Comparison of ENCODE assay signal across 8 cellular contexts in the genomic region with DNA sequence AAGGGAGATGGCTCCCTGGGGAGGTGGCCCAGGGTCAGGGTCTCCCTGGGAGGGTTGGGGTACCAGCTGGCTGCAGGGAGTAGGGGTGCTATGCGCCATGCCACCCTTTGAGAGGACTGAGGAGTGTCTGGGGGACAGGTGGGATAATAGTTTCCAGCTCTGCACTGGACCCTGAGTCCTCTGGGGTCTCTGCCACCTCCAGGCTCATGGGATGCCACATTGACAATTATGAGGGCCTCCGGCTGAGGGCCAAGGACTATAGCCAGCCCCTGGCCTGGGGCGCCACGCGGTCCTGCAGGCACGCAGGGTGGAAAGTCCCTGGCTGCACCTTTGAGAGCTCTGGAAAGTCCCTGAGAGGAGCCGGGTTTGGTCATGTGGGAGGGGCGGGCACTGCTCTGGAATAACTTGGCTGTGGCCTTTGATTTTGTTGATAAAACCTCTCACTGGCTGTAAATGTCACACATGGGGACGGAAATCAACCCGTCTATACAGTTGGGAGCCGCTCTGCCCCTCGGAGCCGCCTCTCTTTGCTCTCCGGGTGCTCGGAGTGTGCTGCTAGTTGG. TPM values are rescaled to one million over a fixed set of nuclear protein-coding genes. Genes with fewer than 3 reads are reported as not detected.
DNase-seq lines count a peak whose midpoint lies in the region; ATAC-seq and TF ChIP-seq lines count a peak whose summit lies in the region.

No MANE protein-coding gene starts in this region.

- H3K27me3 ChIP-seq in CD4-positive, alpha-beta memory T cell (ENCODE audit: insufficient read depth, low read length) = no peaks in the 10 kb centered on the region
- no peaks in the 10 kb centered on the region for H3K27me3 ChIP-seq in Panc1 (ENCODE audit: control insufficient read depth, insufficient read depth, low read length)
- no peaks in the 10 kb centered on the region for H3K27me3 ChIP-seq in hepatocyte

- H3K27me3 Mint-ChIP-seq in CD4-positive, alpha-beta memory T cell = no peaks in the 10 kb centered on the region

- H3K27ac Mint-ChIP-seq in CD4-positive, alpha-beta memory T cell = peak overlapping the region; percentile 98 to 100 (median 99)

- H3K9me3 Mint-ChIP-seq in CD4-positive, alpha-beta memory T cell = no peaks in the 10 kb centered on the region

- TF ChIP-seq CTCF in Panc1 (IDR thresholded peaks at IDR 0.05) = no peak
- no peak for TF ChIP-seq CTCF in hepatocyte (IDR thresholded peaks at IDR 0.05; ENCODE audit: poor library complexity)

- peaks cover 27 to 57% (median 38%) of the 10 kb centered on the region in 4 donors for H3K4me1 Mint-ChIP-seq in CD4-positive, alpha-beta memory T cell

- H4K20me1 ChIP-seq in hepatocyte (ENCODE audit: insufficient read depth, poor library complexity, severe bottlenecking) = no peaks in the 10 kb centered on the region

- H3K4me3 ChIP-seq in CD4-positive, alpha-beta memory T cell (ENCODE audit: low read length in 2 of 2) = peak overlapping the region; percentile 13 to 53
- H3K4me3 ChIP-seq in Panc1 (ENCODE audit: low read depth in 2 of 2, low read length in 2 of 2) (0 out of 4 replicates have a peak overlapping the region, but pooled peaks of 1 of the 2 experiments have one; percentile 19), hepatocyte (no peak overlapping the region)

- in situ Hi-C loops in Panc1 (cut with HindIII; ENCODE audit: low pct_unique_long_range_greater_than_20kb, low sequenced_read_pairs) = no loop called here

- intact Hi-C loops in CD4-positive, alpha-beta memory T cell (cut with micrococcal nuclease) = loop anchor here (1.0 to 5.0 kb wide), 5 partner anchors 16 to 60 kb away; a partner anchor contains a TSS
- intact Hi-C loops in Panc1 (cut with micrococcal nuclease; ENCODE audit: unreplicated experiment) = no loop called here

- peaks cover 23 to 42% of the 10 kb centered on the region in 2 donors for H3K36me3 Mint-ChIP-seq in CD4-positive, alpha-beta memory T cell

- peak; percentile 78 to 98 (median 84) for DNase-seq in CD4-positive, alpha-beta memory T cell
- no peak for DNase-seq in Panc1 (ENCODE audit: low read depth, low spot score)
- peak; percentile 87 for DNase-seq in activated naive CD4-positive, alpha-beta T cell treated with anti-CD3 and anti-CD28 coated beads, Interleukin-2, amount 50 U/mL, for 16 hours
- DNase-seq in hepatocyte (ENCODE audit: low spot score) = peak; percentile 79
- peak; percentile 84 for DNase-seq in stimulated activated CD4-positive, alpha-beta T cell treated with anti-CD3 and anti-CD28 coated beads, Interleukin-4, amount 100 ng/mL, for 1 hour
- no peak for DNase-seq in DMS 273 treated with DMSO at 0.1 percent for 48 hours (lab: John Stamatoyannopoulos, UW)
- DNase-seq in NCI-H82 treated with DMSO at 0.1 percent for 48 hours (lab: John Stamatoyannopoulos, UW; ENCODE audit: unreplicated experiment) = no peak

- H3K4me1 ChIP-seq in CD4-positive, alpha-beta memory T cell (ENCODE audit: insufficient read depth, low read length) = peaks cover 41% of the 10 kb centered on the region
- H3K4me1 ChIP-seq in Panc1 (ENCODE audit: control insufficient read depth, insufficient read depth, low read length) (peaks cover 49% of the 10 kb centered on the region), hepatocyte (ENCODE audit: insufficient read depth) (peaks cover 7% of the 10 kb centered on the region)

- CTCF ChIA-PET in CD4-positive, alpha-beta memory T cell (lab: Charles Lee; ENCODE audit: partially characterized antibody) = interaction anchor here (1.0 to 5.3 kb wide), 6 partner anchors 20 to 144 kb away, joined by 3 to 29 read pairs (median 6); a partner anchor contains a TSS
- CTCF ChIA-PET in Panc1 (lab: Charles Lee) = interaction anchor here (1.5 kb wide), 1 partner anchor 60 kb away, joined by 7 read pairs; a partner anchor contains a TSS

- peak overlapping the region; percentile 81 to 90 (median 84) for H3K4me3 Mint-ChIP-seq in CD4-positive, alpha-beta memory T cell

- H3K79me2 ChIP-seq in hepatocyte = no peaks in the 10 kb centered on the region

- POLR2A ChIA-PET in CD4-positive, alpha-beta memory T cell (lab: Charles Lee; ENCODE audit: partially characterized antibody) = interaction anchor here (0.6 to 2.9 kb wide), 18 partner anchors 16 to 184 kb away, joined by 3 to 39 read pairs (median 4); a partner anchor contains a TSS
- POLR2A ChIA-PET in Panc1 (lab: Charles Lee) = no interaction called here

- no peak overlapping the region for H3K4me2 ChIP-seq in hepatocyte

- H3K27ac ChIP-seq in CD4-positive, alpha-beta memory T cell (ENCODE audit: low read depth, low read length) = peak overlapping the region; percentile 96
- peak overlapping the region; percentile 97 for H3K27ac ChIP-seq in Panc1 (ENCODE audit: low read length)
- H3K27ac ChIP-seq in hepatocyte = peak overlapping the region; percentile 92

- H2AFZ ChIP-seq in hepatocyte = no peak overlapping the region

- H3K9me2 ChIP-seq in hepatocyte (replicated peaks; ENCODE audit: insufficient read depth) = no peaks in the 10 kb centered on the region

- no peaks in the 10 kb centered on the region for H3K9me3 ChIP-seq in CD4-positive, alpha-beta memory T cell (ENCODE audit: control insufficient read depth in 1 of 2, low read length in 2 of 2)
- H3K9me3 ChIP-seq in Panc1 (ENCODE audit: control insufficient read depth, insufficient read depth, low read depth, low read length) (no peaks in the 10 kb centered on the region), hepatocyte (ENCODE audit: low read depth) (no peaks in the 10 kb centered on the region)

- peaks cover 10% of the 10 kb centered on the region for H3K36me3 ChIP-seq in CD4-positive, alpha-beta memory T cell (ENCODE audit: insufficient read depth, low read length)
- H3K36me3 ChIP-seq in Panc1 (ENCODE audit: control insufficient read depth, insufficient read depth, low read length) (peaks cover 8% of the 10 kb centered on the region; the same call in 1 of the 2 replicates), hepatocyte (replicated peaks; ENCODE audit: insufficient read depth, low read depth) (no peaks in the 10 kb centered on the region)

- WGBS in hepatocyte (ENCODE audit: low lambda C conversion rate, missing lambda C conversion rate) = 87% methylated on average over 15 of the region's 15 CpGs

- no TSS peak for BruUV-seq in Panc1 (replicated peaks; lab: Mats Ljungman, UMichigan)

- ATAC-seq in GM21529 (IDR thresholded peaks at IDR 0.05; ENCODE audit: unreplicated experiment) (peak; percentile 45), Panc1 (peak; percentile 84)

RNA-seq across cellular contexts. Expression of a gene that starts 16.0 kb away (rescaled TPM):
- 10 to 100 TPM; 40.2 to 43.2 TPM for total RNA-seq in CD4-positive, alpha-beta memory T cell
- polyA plus RNA-seq in CD4-positive, alpha-beta memory T cell = 10 to 100 TPM; 11.1 to 25.2 TPM
- total RNA-seq in Panc1 (2021; ENCODE audit: unreplicated experiment) (48.7 TPM), hepatocyte (7.6 TPM in 2 replicates)
- polyA plus RNA-seq in Panc1 (2012; ENCODE audit: insufficient read length) = 43.7 TPM
- polyA plus RNA-seq in hepatocyte = 12.4 and 12.6 TPM in 2 replicates

RNA-seq across cellular contexts. Expression of a gene that starts 36.2 kb away (rescaled TPM):
- 100 to 1,000 TPM; 284 to 298 TPM for total RNA-seq in CD4-positive, alpha-beta memory T cell
- polyA plus RNA-seq in CD4-positive, alpha-beta memory T cell = 100 to 1,000 TPM; 273 to 357 TPM
- total RNA-seq in Panc1 (2021; ENCODE audit: unreplicated experiment) = 270 TPM
- polyA plus RNA-seq in Panc1 (2012; ENCODE audit: insufficient read length) = 595 TPM
- 318 and 372 TPM in 2 replicates for total RNA-seq in hepatocyte
- 508 and 568 TPM in 2 replicates for polyA plus RNA-seq in hepatocyte

RNA-seq across cellular contexts. Expression of a gene that starts 42.2 kb away (rescaled TPM):
- 100 to 1,000 TPM; 122 to 123 TPM for total RNA-seq in CD4-positive, alpha-beta memory T cell
- 100 to 1,000 TPM in 1 of 2 donors, 10 to 100 TPM in 1; 98.6 to 160 TPM for polyA plus RNA-seq in CD4-positive, alpha-beta memory T cell
- total RNA-seq in Panc1 (2021; ENCODE audit: unreplicated experiment) = 72.6 TPM
- 93.9 TPM for polyA plus RNA-seq in Panc1 (2012; ENCODE audit: insufficient read length)
- 141 and 179 TPM in 2 replicates for total RNA-seq in hepatocyte
- polyA plus RNA-seq in hepatocyte = 160 and 172 TPM in 2 replicates

RNA-seq across cellular contexts. Expression of a gene that starts 42.7 kb away (rescaled TPM):
- 1 to 10 TPM; 2.2 TPM for total RNA-seq in CD4-positive, alpha-beta memory T cell
- under 1 TPM in 1 of 2 donors, not detected in 1; 0.60 TPM for polyA plus RNA-seq in CD4-positive, alpha-beta memory T cell
- total RNA-seq in Panc1 (2021; ENCODE audit: unreplicated experiment) (2.9 TPM), hepatocyte (5.7 and 15.7 TPM in 2 replicates)
- 2.8 TPM for polyA plus RNA-seq in Panc1 (2012; ENCODE audit: insufficient read length)
- 15.4 and 15.7 TPM in 2 replicates for polyA plus RNA-seq in hepatocyte

RNA-seq across cellular contexts. Expression of a gene that starts 49.7 kb away (rescaled TPM):
- total RNA-seq in CD4-positive, alpha-beta memory T cell = 1 to 10 TPM in 1 of 2 experiments, under 1 TPM in 1; 0.72 to 1.4 TPM
- not detected for polyA plus RNA-seq in CD4-positive, alpha-beta memory T cell
- 2.5 TPM for total RNA-seq in Panc1 (2021; ENCODE audit: unreplicated experiment)
- 3.0 TPM for polyA plus RNA-seq in Panc1 (2012; ENCODE audit: insufficient read length)
- total RNA-seq in hepatocyte = 1.6 and 4.1 TPM in 2 replicates
- polyA plus RNA-seq in hepatocyte = 27.4 and 36.8 TPM in 2 replicates

Comparison
In these comparisons a context has a peak if more than half of its experiments do, and no peak if none do; other contexts are left out.
1. DNase-seq: peak in CD4-positive, alpha-beta memory T cell (5 of 5), activated naive CD4-positive, alpha-beta T cell treated with anti-CD3 and anti-CD28 coated beads, Interleukin-2, amount 50 U/mL, for 16 hours (single experiment), hepatocyte (single experiment) and stimulated activated CD4-positive, alpha-beta T cell treated with anti-CD3 and anti-CD28 coated beads, Interleukin-4, amount 100 ng/mL, for 1 hour (single experiment); none in Panc1 (single experiment), DMS 273 treated with DMSO at 0.1 percent for 48 hours (single experiment) and NCI-H82 treated with DMSO at 0.1 percent for 48 hours (single experiment).
2. Peak in every context shown above with its lines, with median percentiles within 50 percentile points of each other: H3K27ac ChIP-seq.